ENCODE assay signal across 1 cellular context in genomic region chr1:42963378-42964005, GRCh38.
TF ChIP-seq lines count a peak whose summit lies in the region.

No MANE protein-coding gene starts in this region.

TF ChIP-seq in K562, 482 proteins besides CTCF, POLR2A, EP300 and RAD21 (continued from another document and continues in another):
- TF ChIP-seq ATF4 (CRISPR knock-in tag; IDR thresholded peaks at IDR 0.05) (peak; percentile 54; the same call in 1 of the 2 replicates), SMARCC2 (IDR thresholded peaks at IDR 0.05; ENCODE audit: low read depth) (peak; percentile 94), MYBL2 (IDR thresholded peaks at IDR 0.05; ENCODE audit: low read depth) (peak; percentile 70), MYBL2 (CRISPR knock-in tag; IDR thresholded peaks at IDR 0.05; ENCODE audit: borderline replicate concordance) (no peak), KHSRP (IDR thresholded peaks at IDR 0.05) (peak; percentile 70), NONO (IDR thresholded peaks at IDR 0.05; ENCODE audit: low read depth in 2 of 2, low read length in 1 of 2) (peak in 1 of 2 experiments; percentile 72; a peak in 1 of 4 replicates), NFE2 (IDR thresholded peaks at IDR 0.05; ENCODE audit: low read depth) (peak; percentile 95), MTA3 (IDR thresholded peaks at IDR 0.05; ENCODE audit: borderline replicate concordance) (peak; percentile 77), TCF3 (CRISPR knock-in tag; IDR thresholded peaks at IDR 0.05) (peak; percentile 98), CBFA2T2 (conservative IDR thresholded peaks at IDR 0.05) (peak; percentile 99), MECOM (CRISPR knock-in tag; IDR thresholded peaks at IDR 0.05) (no peak; the same call in 1 of the 2 replicates), ETV6 (IDR thresholded peaks at IDR 0.05; ENCODE audit: borderline replicate concordance in 1 of 2, low read depth in 2 of 2, low read length in 1 of 2) (peak in 1 of 2 experiments; percentile 64; a peak in 1 of 4 replicates), ETV6 (CRISPR knock-in tag; IDR thresholded peaks at IDR 0.05; ENCODE audit: borderline replicate concordance) (no peak), ZNF239 (CRISPR knock-in tag; IDR thresholded peaks at IDR 0.05) (peak; percentile 21; the same call in 1 of the 2 replicates), ZNF830 (CRISPR knock-in tag; IDR thresholded peaks at IDR 0.05) (no peak), BCOR (IDR thresholded peaks at IDR 0.05) (peak; percentile 82), RFX5 (IDR thresholded peaks at IDR 0.05; ENCODE audit: low read depth, low read length) (peak; percentile 62), ZKSCAN1 (IDR thresholded peaks at IDR 0.05; ENCODE audit: low read depth, low read length) (0 out of 2 replicates have a peak, but pooled peaks have one; percentile 7), CCNT2 (IDR thresholded peaks at IDR 0.05; ENCODE audit: borderline replicate concordance, extremely low read depth, insufficient read length, low read depth, low read length) (peak; percentile 98), HDAC1 (IDR thresholded peaks at IDR 0.05) (peak; percentile 39 to 90), BDP1 (IDR thresholded peaks at IDR 0.05; ENCODE audit: insufficient read depth, insufficient read length) (no peak), ZNF586 (CRISPR knock-in tag; conservative IDR thresholded peaks at IDR 0.05) (no peak), ARNT (IDR thresholded peaks at IDR 0.05) (peak; percentile 77 to 97; a peak in 3 of 4 replicates), NFIC (IDR thresholded peaks at IDR 0.05) (peak; percentile 95), EHMT2 (IDR thresholded peaks at IDR 0.05) (peak; percentile 68; the same call in 1 of the 2 replicates), U2AF2 (optimal IDR thresholded peaks at IDR 0.05; ENCODE audit: low read depth, low read length) (no peak), ZNF41 (CRISPR knock-in tag; conservative IDR thresholded peaks at IDR 0.05) (0 out of 2 replicates have a peak, but pooled peaks have one; percentile 13), ZBTB34 (CRISPR knock-in tag; IDR thresholded peaks at IDR 0.05) (no peak), MXI1 (IDR thresholded peaks at IDR 0.05; ENCODE audit: low read depth, low read length) (peak; percentile 82), ZSCAN29 (IDR thresholded peaks at IDR 0.05) (peak; percentile 55; the same call in 1 of the 2 replicates), GATA2 (CRISPR knock-in tag; IDR thresholded peaks at IDR 0.05) (peak; percentile 93), KAT2B (IDR thresholded peaks at IDR 0.05; ENCODE audit: low read depth, low read length) (no peak), CUX1 (CRISPR knock-in tag; IDR thresholded peaks at IDR 0.05) (peak; percentile 81; the same call in 1 of the 2 replicates), EGR1 (conservative IDR thresholded peaks at IDR 0.05) (peak; percentile 99), HDAC3 (IDR thresholded peaks at IDR 0.05; ENCODE audit: borderline replicate concordance, partially characterized antibody) (peak; percentile 97), ZNF584 (CRISPR knock-in tag; IDR thresholded peaks at IDR 0.05; ENCODE audit: low read depth) (peak; percentile 83; the same call in 1 of the 2 replicates), ASH1L (IDR thresholded peaks at IDR 0.05; ENCODE audit: borderline replicate concordance, low read depth, partially characterized antibody) (peak; percentile 24), RUNX1 (IDR thresholded peaks at IDR 0.05; ENCODE audit: low read depth) (0 out of 2 replicates have a peak, but pooled peaks have one; percentile 84), POU5F1 (IDR thresholded peaks at IDR 0.05; ENCODE audit: borderline replicate concordance, low read depth, low read length, partially characterized antibody) (no peak), CREM (IDR thresholded peaks at IDR 0.05; ENCODE audit: low read depth) (peak; percentile 95), CBFA2T3 (IDR thresholded peaks at IDR 0.05) (peak; percentile 100), ESRRA (IDR thresholded peaks at IDR 0.05; ENCODE audit: borderline replicate concordance, low read depth) (peak; percentile 29; the same call in 1 of the 2 replicates), FOXP1 (CRISPR knock-in tag; IDR thresholded peaks at IDR 0.05) (peak; percentile 77; the same call in 1 of the 2 replicates), PRMT5 (CRISPR knock-in tag; IDR thresholded peaks at IDR 0.05) (no peak), ZNF316 (IDR thresholded peaks at IDR 0.05) (peak; percentile 95), MAFG (tag; conservative IDR thresholded peaks at IDR 0.05) (peak; percentile 93)
- TF ChIP-seq, protein P1, sequence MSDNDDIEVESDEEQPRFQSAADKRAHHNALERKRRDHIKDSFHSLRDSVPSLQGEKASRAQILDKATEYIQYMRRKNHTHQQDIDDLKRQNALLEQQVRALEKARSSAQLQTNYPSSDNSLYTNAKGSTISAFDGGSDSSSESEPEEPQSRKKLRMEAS (CRISPR knock-in tag; IDR thresholded peaks at IDR 0.05) = peak; percentile 67
- TF ChIP-seq, protein P2, sequence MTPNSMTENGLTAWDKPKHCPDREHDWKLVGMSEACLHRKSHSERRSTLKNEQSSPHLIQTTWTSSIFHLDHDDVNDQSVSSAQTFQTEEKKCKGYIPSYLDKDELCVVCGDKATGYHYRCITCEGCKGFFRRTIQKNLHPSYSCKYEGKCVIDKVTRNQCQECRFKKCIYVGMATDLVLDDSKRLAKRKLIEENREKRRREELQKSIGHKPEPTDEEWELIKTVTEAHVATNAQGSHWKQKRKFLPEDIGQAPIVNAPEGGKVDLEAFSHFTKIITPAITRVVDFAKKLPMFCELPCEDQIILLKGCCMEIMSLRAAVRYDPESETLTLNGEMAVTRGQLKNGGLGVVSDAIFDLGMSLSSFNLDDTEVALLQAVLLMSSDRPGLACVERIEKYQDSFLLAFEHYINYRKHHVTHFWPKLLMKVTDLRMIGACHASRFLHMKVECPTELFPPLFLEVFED (CRISPR knock-in tag; conservative IDR thresholded peaks at IDR 0.05) = no peak
- TF ChIP-seq, protein P3, sequence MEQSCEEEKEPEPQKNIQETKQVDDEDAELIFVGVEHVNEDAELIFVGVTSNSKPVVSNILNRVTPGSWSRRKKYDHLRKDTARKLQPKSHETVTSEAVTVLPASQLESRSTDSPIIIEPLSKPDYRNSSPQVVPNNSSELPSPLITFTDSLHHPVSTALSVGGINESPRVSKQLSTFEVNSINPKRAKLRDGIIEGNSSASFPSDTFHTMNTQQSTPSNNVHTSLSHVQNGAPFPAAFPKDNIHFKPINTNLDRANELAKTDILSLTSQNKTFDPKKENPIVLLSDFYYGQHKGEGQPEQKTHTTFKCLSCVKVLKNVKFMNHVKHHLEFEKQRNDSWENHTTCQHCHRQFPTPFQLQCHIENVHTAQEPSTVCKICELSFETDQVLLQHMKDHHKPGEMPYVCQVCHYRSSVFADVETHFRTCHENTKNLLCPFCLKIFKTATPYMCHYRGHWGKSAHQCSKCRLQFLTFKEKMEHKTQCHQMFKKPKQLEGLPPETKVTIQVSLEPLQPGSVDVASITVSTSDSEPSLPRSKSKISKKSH (CRISPR knock-in tag; IDR thresholded peaks at IDR 0.05) = no peak
- TF ChIP-seq, protein P4, sequence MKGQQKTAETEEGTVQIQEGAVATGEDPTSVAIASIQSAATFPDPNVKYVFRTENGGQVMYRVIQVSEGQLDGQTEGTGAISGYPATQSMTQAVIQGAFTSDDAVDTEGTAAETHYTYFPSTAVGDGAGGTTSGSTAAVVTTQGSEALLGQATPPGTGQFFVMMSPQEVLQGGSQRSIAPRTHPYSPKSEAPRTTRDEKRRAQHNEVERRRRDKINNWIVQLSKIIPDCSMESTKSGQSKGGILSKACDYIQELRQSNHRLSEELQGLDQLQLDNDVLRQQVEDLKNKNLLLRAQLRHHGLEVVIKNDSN (CRISPR knock-in tag; IDR thresholded peaks at IDR 0.05) = peak; percentile 73
- TF ChIP-seq, protein P5, sequence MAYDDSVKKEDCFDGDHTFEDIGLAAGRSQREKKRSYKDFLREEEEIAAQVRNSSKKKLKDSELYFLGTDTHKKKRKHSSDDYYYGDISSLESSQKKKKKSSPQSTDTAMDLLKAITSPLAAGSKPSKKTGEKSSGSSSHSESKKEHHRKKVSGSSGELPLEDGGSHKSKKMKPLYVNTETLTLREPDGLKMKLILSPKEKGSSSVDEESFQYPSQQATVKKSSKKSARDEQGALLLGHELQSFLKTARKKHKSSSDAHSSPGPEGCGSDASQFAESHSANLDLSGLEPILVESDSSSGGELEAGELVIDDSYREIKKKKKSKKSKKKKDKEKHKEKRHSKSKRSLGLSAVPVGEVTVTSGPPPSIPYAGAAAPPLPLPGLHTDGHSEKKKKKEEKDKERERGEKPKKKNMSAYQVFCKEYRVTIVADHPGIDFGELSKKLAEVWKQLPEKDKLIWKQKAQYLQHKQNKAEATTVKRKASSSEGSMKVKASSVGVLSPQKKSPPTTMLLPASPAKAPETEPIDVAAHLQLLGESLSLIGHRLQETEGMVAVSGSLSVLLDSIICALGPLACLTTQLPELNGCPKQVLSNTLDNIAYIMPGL (CRISPR knock-in tag; IDR thresholded peaks at IDR 0.05) = no peak
- TF ChIP-seq, protein P6, sequence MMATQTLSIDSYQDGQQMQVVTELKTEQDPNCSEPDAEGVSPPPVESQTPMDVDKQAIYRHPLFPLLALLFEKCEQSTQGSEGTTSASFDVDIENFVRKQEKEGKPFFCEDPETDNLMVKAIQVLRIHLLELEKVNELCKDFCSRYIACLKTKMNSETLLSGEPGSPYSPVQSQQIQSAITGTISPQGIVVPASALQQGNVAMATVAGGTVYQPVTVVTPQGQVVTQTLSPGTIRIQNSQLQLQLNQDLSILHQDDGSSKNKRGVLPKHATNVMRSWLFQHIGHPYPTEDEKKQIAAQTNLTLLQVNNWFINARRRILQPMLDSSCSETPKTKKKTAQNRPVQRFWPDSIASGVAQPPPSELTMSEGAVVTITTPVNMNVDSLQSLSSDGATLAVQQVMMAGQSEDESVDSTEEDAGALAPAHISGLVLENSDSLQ (IDR thresholded peaks at IDR 0.05) = peak; percentile 90
- TF ChIP-seq, protein P7, sequence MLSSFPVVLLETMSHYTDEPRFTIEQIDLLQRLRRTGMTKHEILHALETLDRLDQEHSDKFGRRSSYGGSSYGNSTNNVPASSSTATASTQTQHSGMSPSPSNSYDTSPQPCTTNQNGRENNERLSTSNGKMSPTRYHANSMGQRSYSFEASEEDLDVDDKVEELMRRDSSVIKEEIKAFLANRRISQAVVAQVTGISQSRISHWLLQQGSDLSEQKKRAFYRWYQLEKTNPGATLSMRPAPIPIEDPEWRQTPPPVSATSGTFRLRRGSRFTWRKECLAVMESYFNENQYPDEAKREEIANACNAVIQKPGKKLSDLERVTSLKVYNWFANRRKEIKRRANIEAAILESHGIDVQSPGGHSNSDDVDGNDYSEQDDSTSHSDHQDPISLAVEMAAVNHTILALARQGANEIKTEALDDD (IDR thresholded peaks at IDR 0.05) = peak; percentile 91
- TF ChIP-seq, protein P8, sequence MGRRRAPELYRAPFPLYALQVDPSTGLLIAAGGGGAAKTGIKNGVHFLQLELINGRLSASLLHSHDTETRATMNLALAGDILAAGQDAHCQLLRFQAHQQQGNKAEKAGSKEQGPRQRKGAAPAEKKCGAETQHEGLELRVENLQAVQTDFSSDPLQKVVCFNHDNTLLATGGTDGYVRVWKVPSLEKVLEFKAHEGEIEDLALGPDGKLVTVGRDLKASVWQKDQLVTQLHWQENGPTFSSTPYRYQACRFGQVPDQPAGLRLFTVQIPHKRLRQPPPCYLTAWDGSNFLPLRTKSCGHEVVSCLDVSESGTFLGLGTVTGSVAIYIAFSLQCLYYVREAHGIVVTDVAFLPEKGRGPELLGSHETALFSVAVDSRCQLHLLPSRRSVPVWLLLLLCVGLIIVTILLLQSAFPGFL (CRISPR knock-in tag; IDR thresholded peaks at IDR 0.05) = no peak
